33 cellular contexts compared by ENCODE assay signal in genomic region chr4:175377203-175377602, GRCh38.
"Had no signal": no experiment of that assay in that cellular context is flagged by ENCODE, and none has a peak within 500 bp of the region (broad histone marks: within the 10 kb centered on the region; RNA-seq: fewer than 3 reads in every experiment).

No MANE protein-coding gene starts in this region.

- H3K4me1 ChIP-seq: adrenal gland, body of pancreas, breast epithelium had no signal

- H3K36me3 ChIP-seq: adrenal gland, brain microvascular endothelial cell, breast epithelium had no signal

- DNase-seq: activated B cell treated with CpG ODN at 0.5 μM for 24 hours; activated CD4-positive, alpha-beta memory T cell treated with anti-CD3 and anti-CD28 coated beads for 36 hours; activated CD4-positive, alpha-beta T cell treated with anti-CD3 and anti-CD28 coated beads for 4 hours; activated CD4-positive, alpha-beta T cell treated with anti-CD3 and anti-CD28 coated beads, Interleukin-2, amount 10 ng/mL, durations not matched to agents 24 days and 14 days; activated CD4-positive, alpha-beta T cell treated with anti-CD3 and anti-CD28 coated beads, Interleukin-2, amount 50 U/mL, for 1 hour; activated CD4-positive, alpha-beta T cell treated with anti-CD3 and anti-CD28 coated beads, Interleukin-2, amount 50 U/mL, for 4 hours; activated CD4-positive, CD25-positive, alpha-beta regulatory T cell treated with anti-CD3 and anti-CD28 coated beads, Interleukin-2, amount 50 U/mL, for 72 hours; activated CD8-positive, alpha-beta memory T cell treated with anti-CD3 and anti-CD28 coated beads, Interleukin-2, amount 50 U/mL, for 4 hours; activated CD8-positive, alpha-beta T cell treated with anti-CD3 and anti-CD28 coated beads for 36 hours; activated effector memory CD4-positive, alpha-beta T cell treated with anti-CD3 and anti-CD28 coated beads, Interleukin-2, amount 50 U/mL, for 16 hours; activated gamma-delta T cell treated with Interleukin-2 at 50 U/mL for 16 hours; activated naive CD4-positive, alpha-beta T cell; activated naive CD4-positive, alpha-beta T cell treated with anti-CD3 and anti-CD28 coated beads for 36 hours; activated naive CD4-positive, alpha-beta T cell treated with anti-CD3 and anti-CD28 coated beads, Interleukin-2, amount 50 U/mL, for 16 hours; activated naive CD8-positive, alpha-beta T cell treated with anti-CD3 and anti-CD28 coated beads for 36 hours; activated T-cell treated with anti-CD3 and anti-CD28 coated beads for 4 hours; activated T-cell treated with anti-CD3 and anti-CD28 coated beads, Interleukin-2, amount 50 U/mL, for 1 hour; activated T-cell treated with anti-CD3 and anti-CD28 coated beads, Interleukin-2, amount 50 U/mL, for 4 hours; activated T-cell treated with anti-CD3 and anti-CD28 coated beads, Interleukin-2, amount 50 U/mL, for 72 hours; adrenal gland; amniotic stem cell; aorta; body of pancreas; brain microvascular endothelial cell; central memory CD4-positive, alpha-beta T cell; T-helper 2 cell; T-helper 9 cell had no signal

- H3K9me3 ChIP-seq: adrenal gland, body of pancreas, breast epithelium had no signal

- H3K27ac ChIP-seq: adrenal gland, body of pancreas, brain microvascular endothelial cell, breast epithelium, VCaP had no signal

- FAIRE-seq: astrocyte, TTC549 had no signal

- H3K4me3 ChIP-seq: adrenal gland, body of pancreas, breast epithelium had no signal

- ATAC-seq: activated CD8-positive, alpha-beta T cell treated with anti-CD3 and anti-CD28 coated beads for 36 hours; activated naive CD4-positive, alpha-beta T cell treated with anti-CD3 and anti-CD28 coated beads, Interleukin-2, amount 50 U/mL, for 72 hours; activated T-cell treated with anti-CD3 and anti-CD28 coated beads, Interleukin-2, amount 50 U/mL, for 4 hours; activated T-cell treated with anti-CD3 and anti-CD28 coated beads, Interleukin-2, amount 50 U/mL, for 72 hours; activated T-helper 17 cell treated with anti-CD3 and anti-CD28 coated beads, Interleukin-2, amount 50 U/mL, for 72 hours; body of pancreas had no signal

- H3K27me3 ChIP-seq: adrenal gland, body of pancreas, brain microvascular endothelial cell, breast epithelium had no signal
